1 cellular context compared by ENCODE assay signal in the genomic region with DNA sequence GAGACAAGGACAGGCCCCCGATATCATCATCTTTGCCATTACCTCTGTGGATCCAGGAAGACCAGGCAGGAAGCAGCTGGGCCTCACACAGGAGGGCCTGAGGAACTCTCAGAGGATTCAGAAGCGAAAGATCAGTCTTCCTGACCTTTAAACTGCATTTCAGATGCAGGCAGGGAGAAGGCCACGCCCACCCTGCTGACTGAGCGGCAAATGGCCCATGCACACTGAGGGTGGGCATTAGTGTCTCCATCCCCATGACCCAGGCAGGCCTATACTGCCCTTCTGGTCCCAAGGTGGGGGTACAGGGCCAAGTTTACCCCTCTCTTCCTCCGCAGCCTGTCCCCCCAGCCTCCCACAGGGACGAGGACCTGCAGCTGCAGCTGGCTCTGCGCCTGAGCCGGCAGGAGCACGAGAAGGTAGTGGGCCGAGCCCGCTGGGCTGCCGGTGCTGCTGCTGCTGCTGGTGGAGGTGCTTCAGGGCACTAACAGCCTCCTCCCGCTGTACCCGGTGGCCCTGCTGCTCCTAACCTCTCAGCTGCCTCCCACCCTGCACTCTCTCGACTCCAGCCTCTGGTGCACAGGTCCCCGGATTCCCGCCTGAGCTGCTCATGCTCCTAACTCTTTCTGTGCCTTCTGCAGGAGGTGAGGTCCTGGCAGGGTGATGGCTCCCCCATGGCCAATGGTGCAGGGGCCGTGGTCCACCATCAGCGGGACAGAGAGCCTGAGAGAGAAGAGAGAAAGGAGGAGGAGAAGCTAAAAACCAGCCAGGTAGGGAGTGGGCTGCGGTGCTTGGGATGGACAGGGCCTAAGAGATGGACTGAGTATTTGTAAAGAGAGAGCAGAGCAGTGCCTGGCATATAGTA.
TF ChIP-seq lines count a peak whose summit lies in the region.

No MANE protein-coding gene starts in this region.

TF ChIP-seq in HepG2, 621 proteins besides CTCF, POLR2A, EP300 and RAD21 (continued from another document and continues in another):
- TF ChIP-seq SIN3A (IDR thresholded peaks at IDR 0.05; ENCODE audit: borderline replicate concordance, low read depth, low read length) = 0 out of 2 replicates have a peak, but pooled peaks have one; percentile 51
- TF ChIP-seq MAF1 (CRISPR knock-in tag; IDR thresholded peaks at IDR 0.05; ENCODE audit: borderline replicate concordance) = 0 out of 2 replicates have a peak, but pooled peaks have one; percentile 22
- TF ChIP-seq, protein P1, sequence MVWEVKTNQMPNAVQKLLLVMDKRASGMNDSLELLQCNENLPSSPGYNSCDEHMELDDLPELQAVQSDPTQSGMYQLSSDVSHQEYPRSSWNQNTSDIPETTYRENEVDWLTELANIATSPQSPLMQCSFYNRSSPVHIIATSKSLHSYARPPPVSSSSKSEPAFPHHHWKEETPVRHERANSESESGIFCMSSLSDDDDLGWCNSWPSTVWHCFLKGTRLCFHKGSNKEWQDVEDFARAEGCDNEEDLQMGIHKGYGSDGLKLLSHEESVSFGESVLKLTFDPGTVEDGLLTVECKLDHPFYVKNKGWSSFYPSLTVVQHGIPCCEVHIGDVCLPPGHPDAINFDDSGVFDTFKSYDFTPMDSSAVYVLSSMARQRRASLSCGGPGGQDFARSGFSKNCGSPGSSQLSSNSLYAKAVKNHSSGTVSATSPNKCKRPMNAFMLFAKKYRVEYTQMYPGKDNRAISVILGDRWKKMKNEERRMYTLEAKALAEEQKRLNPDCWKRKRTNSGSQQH (CRISPR knock-in tag; IDR thresholded peaks at IDR 0.05; ENCODE audit: low read depth) = peak; percentile 19; the same call in 1 of the 2 replicates
- TF ChIP-seq ZNF672 (CRISPR knock-in tag; IDR thresholded peaks at IDR 0.05) = no peak
- TF ChIP-seq ZNF839 (CRISPR knock-in tag; IDR thresholded peaks at IDR 0.05; ENCODE audit: borderline replicate concordance) = peak; percentile 94; the same call in 1 of the 2 replicates
- TF ChIP-seq, protein P2, sequence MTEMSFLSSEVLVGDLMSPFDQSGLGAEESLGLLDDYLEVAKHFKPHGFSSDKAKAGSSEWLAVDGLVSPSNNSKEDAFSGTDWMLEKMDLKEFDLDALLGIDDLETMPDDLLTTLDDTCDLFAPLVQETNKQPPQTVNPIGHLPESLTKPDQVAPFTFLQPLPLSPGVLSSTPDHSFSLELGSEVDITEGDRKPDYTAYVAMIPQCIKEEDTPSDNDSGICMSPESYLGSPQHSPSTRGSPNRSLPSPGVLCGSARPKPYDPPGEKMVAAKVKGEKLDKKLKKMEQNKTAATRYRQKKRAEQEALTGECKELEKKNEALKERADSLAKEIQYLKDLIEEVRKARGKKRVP (CRISPR knock-in tag; IDR thresholded peaks at IDR 0.05) = no peak
- TF ChIP-seq ZNF460 (CRISPR knock-in tag; IDR thresholded peaks at IDR 0.05; ENCODE audit: borderline replicate concordance) = no peak
- 0 out of 2 replicates have a peak, but pooled peaks have one; percentile 27 for TF ChIP-seq GLI4 (CRISPR knock-in tag; IDR thresholded peaks at IDR 0.05; ENCODE audit: borderline replicate concordance)
- no peak for TF ChIP-seq SKI (IDR thresholded peaks at IDR 0.05; ENCODE audit: partially characterized antibody)
- no peak for TF ChIP-seq CBX1 (IDR thresholded peaks at IDR 0.05; ENCODE audit: low read depth)
- TF ChIP-seq, protein P3, sequence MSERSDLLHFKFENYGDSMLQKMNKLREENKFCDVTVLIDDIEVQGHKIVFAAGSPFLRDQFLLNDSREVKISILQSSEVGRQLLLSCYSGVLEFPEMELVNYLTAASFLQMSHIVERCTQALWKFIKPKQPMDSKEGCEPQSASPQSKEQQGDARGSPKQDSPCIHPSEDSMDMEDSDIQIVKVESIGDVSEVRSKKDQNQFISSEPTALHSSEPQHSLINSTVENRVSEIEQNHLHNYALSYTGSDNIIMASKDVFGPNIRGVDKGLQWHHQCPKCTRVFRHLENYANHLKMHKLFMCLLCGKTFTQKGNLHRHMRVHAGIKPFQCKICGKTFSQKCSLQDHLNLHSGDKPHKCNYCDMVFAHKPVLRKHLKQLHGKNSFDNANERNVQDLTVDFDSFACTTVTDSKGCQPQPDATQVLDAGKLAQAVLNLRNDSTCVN (CRISPR knock-in tag; IDR thresholded peaks at IDR 0.05; ENCODE audit: borderline replicate concordance) = no peak
- TF ChIP-seq, protein P4, sequence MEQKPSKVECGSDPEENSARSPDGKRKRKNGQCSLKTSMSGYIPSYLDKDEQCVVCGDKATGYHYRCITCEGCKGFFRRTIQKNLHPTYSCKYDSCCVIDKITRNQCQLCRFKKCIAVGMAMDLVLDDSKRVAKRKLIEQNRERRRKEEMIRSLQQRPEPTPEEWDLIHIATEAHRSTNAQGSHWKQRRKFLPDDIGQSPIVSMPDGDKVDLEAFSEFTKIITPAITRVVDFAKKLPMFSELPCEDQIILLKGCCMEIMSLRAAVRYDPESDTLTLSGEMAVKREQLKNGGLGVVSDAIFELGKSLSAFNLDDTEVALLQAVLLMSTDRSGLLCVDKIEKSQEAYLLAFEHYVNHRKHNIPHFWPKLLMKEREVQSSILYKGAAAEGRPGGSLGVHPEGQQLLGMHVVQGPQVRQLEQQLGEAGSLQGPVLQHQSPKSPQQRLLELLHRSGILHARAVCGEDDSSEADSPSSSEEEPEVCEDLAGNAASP (CRISPR knock-in tag; IDR thresholded peaks at IDR 0.05; ENCODE audit: borderline replicate concordance) = no peak
- TF ChIP-seq, protein P5, sequence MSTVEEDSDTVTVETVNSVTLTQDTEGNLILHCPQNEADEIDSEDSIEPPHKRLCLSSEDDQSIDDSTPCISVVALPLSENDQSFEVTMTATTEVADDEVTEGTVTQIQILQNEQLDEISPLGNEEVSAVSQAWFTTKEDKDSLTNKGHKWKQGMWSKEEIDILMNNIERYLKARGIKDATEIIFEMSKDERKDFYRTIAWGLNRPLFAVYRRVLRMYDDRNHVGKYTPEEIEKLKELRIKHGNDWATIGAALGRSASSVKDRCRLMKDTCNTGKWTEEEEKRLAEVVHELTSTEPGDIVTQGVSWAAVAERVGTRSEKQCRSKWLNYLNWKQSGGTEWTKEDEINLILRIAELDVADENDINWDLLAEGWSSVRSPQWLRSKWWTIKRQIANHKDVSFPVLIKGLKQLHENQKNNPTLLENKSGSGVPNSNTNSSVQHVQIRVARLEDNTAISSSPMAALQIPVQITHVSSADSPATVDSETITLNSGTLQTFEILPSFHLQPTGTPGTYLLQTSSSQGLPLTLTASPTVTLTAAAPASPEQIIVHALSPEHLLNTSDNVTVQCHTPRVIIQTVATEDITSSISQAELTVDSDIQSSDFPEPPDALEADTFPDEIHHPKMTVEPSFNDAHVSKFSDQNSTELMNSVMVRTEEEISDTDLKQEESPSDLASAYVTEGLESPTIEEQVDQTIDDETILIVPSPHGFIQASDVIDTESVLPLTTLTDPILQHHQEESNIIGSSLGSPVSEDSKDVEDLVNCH (CRISPR knock-in tag; IDR thresholded peaks at IDR 0.05) = no peak
- TF ChIP-seq ZNF7 (CRISPR knock-in tag; IDR thresholded peaks at IDR 0.05) = no peak
- TF ChIP-seq, protein P6, sequence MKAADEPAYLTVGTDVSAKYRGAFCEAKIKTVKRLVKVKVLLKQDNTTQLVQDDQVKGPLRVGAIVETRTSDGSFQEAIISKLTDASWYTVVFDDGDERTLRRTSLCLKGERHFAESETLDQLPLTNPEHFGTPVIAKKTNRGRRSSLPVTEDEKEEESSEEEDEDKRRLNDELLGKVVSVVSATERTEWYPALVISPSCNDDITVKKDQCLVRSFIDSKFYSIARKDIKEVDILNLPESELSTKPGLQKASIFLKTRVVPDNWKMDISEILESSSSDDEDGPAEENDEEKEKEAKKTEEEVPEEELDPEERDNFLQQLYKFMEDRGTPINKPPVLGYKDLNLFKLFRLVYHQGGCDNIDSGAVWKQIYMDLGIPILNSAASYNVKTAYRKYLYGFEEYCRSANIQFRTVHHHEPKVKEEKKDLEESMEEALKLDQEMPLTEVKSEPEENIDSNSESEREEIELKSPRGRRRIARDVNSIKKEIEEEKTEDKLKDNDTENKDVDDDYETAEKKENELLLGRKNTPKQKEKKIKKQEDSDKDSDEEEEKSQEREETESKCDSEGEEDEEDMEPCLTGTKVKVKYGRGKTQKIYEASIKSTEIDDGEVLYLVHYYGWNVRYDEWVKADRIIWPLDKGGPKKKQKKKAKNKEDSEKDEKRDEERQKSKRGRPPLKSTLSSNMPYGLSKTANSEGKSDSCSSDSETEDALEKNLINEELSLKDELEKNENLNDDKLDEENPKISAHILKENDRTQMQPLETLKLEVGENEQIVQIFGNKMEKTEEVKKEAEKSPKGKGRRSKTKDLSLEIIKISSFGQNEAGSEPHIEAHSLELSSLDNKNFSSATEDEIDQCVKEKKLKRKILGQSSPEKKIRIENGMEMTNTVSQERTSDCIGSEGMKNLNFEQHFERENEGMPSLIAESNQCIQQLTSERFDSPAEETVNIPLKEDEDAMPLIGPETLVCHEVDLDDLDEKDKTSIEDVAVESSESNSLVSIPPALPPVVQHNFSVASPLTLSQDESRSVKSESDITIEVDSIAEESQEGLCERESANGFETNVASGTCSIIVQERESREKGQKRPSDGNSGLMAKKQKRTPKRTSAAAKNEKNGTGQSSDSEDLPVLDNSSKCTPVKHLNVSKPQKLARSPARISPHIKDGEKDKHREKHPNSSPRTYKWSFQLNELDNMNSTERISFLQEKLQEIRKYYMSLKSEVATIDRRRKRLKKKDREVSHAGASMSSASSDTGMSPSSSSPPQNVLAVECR (CRISPR knock-in tag; IDR thresholded peaks at IDR 0.05; ENCODE audit: borderline replicate concordance) = peak; percentile 78
- TF ChIP-seq, protein P7, sequence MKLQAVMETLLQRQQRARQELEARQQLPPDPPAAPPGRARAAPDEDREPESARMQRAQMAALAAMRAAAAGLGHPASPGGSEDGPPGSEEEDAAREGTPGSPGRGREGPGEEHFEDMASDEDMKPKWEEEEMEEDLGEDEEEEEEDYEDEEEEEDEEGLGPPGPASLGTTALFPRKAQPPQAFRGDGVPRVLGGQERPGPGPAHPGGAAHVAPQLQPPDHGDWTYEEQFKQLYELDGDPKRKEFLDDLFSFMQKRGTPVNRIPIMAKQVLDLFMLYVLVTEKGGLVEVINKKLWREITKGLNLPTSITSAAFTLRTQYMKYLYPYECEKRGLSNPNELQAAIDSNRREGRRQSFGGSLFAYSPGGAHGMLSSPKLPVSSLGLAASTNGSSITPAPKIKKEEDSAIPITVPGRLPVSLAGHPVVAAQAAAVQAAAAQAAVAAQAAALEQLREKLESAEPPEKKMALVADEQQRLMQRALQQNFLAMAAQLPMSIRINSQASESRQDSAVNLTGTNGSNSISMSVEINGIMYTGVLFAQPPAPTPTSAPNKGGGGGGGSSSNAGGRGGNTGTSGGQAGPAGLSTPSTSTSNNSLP (IDR thresholded peaks at IDR 0.05; ENCODE audit: low read depth, low read length) = no peak
- no peak for TF ChIP-seq RNF2 (conservative IDR thresholded peaks at IDR 0.05; ENCODE audit: low read depth)
- TF ChIP-seq KLF9 (CRISPR knock-in tag; IDR thresholded peaks at IDR 0.05; ENCODE audit: low read depth) = peak; percentile 80
- TF ChIP-seq, protein P8, sequence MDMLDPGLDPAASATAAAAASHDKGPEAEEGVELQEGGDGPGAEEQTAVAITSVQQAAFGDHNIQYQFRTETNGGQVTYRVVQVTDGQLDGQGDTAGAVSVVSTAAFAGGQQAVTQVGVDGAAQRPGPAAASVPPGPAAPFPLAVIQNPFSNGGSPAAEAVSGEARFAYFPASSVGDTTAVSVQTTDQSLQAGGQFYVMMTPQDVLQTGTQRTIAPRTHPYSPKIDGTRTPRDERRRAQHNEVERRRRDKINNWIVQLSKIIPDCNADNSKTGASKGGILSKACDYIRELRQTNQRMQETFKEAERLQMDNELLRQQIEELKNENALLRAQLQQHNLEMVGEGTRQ (IDR thresholded peaks at IDR 0.05; ENCODE audit: low read depth, low read length) = no peak
- TF ChIP-seq, protein P8 (CRISPR knock-in tag; IDR thresholded peaks at IDR 0.05; ENCODE audit: borderline replicate concordance) = no peak
- TF ChIP-seq, protein P9, sequence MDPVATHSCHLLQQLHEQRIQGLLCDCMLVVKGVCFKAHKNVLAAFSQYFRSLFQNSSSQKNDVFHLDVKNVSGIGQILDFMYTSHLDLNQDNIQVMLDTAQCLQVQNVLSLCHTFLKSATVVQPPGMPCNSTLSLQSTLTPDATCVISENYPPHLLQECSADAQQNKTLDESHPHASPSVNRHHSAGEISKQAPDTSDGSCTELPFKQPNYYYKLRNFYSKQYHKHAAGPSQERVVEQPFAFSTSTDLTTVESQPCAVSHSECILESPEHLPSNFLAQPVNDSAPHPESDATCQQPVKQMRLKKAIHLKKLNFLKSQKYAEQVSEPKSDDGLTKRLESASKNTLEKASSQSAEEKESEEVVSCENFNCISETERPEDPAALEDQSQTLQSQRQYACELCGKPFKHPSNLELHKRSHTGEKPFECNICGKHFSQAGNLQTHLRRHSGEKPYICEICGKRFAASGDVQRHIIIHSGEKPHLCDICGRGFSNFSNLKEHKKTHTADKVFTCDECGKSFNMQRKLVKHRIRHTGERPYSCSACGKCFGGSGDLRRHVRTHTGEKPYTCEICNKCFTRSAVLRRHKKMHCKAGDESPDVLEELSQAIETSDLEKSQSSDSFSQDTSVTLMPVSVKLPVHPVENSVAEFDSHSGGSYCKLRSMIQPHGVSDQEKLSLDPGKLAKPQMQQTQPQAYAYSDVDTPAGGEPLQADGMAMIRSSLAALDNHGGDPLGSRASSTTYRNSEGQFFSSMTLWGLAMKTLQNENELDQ (CRISPR knock-in tag; IDR thresholded peaks at IDR 0.05; ENCODE audit: borderline replicate concordance) = no peak
- 0 out of 2 replicates have a peak, but pooled peaks have one; percentile 1 for TF ChIP-seq ZNF564 (CRISPR knock-in tag; IDR thresholded peaks at IDR 0.05)
- TF ChIP-seq ZNF788 (CRISPR knock-in tag; IDR thresholded peaks at IDR 0.05; ENCODE audit: borderline replicate concordance) = no peak; the same call in 1 of the 2 replicates
- no peak for TF ChIP-seq TOE1 (CRISPR knock-in tag; IDR thresholded peaks at IDR 0.05)
- TF ChIP-seq, protein P10, sequence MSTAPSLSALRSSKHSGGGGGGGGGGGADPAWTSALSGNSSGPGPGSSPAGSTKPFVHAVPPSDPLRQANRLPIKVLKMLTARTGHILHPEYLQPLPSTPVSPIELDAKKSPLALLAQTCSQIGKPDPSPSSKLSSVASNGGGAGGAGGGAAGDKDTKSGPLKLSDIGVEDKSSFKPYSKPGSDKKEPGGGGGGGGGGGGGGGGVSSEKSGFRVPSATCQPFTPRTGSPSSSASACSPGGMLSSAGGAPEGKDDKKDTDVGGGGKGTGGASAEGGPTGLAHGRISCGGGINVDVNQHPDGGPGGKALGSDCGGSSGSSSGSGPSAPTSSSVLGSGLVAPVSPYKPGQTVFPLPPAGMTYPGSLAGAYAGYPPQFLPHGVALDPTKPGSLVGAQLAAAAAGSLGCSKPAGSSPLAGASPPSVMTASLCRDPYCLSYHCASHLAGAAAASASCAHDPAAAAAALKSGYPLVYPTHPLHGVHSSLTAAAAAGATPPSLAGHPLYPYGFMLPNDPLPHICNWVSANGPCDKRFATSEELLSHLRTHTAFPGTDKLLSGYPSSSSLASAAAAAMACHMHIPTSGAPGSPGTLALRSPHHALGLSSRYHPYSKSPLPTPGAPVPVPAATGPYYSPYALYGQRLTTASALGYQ (CRISPR knock-in tag; IDR thresholded peaks at IDR 0.05) = no peak
- no peak for TF ChIP-seq KLF15 (CRISPR knock-in tag; IDR thresholded peaks at IDR 0.05; ENCODE audit: borderline replicate concordance)
- no peak for TF ChIP-seq TARDBP (CRISPR knock-in tag; IDR thresholded peaks at IDR 0.05)
- TF ChIP-seq ZNF879 (CRISPR knock-in tag; IDR thresholded peaks at IDR 0.05) = 0 out of 2 replicates have a peak, but pooled peaks have one; percentile 11
- TF ChIP-seq KDM5B (CRISPR knock-in tag; IDR thresholded peaks at IDR 0.05; ENCODE audit: borderline replicate concordance) = 0 out of 2 replicates have a peak, but pooled peaks have one; percentile 23
- TF ChIP-seq NR2F2 (IDR thresholded peaks at IDR 0.05; ENCODE audit: borderline replicate concordance, low read depth) = no peak; the same call in 1 of the 2 replicates
